Comparison of ENCODE assay signal across 8 cellular contexts in genomic region chr10:84076540-84077195, GRCh38.
DNase-seq lines count a peak whose midpoint lies in the region; ATAC-seq, FAIRE-seq and TF ChIP-seq lines count a peak whose summit lies in the region.

No MANE protein-coding gene starts in this region.

- no peaks in the 10 kb centered on the region for H3K36me3 Mint-ChIP-seq in glutamatergic neuron (ENCODE audit: unreplicated experiment)

- H3K27ac ChIP-seq in A549, result no peak overlapping the region

- peak in 1 of 2 experiments; percentile 7 for DNase-seq in A549 (ENCODE audit: low read depth in 1 of 2, low spot score in 1 of 2)
- DNase-seq in GM19239 (ENCODE audit: insufficient read length, low spot score), result peak; percentile 9
- peak; percentile 4 for DNase-seq in NCI-H69 (lab: John Stamatoyannopoulos, UW)
- no peak for DNase-seq in glutamatergic neuron
- no peak for DNase-seq in NK-92 treated with Interleukin-12 subunit alpha and Interleukin-12 subunit beta, amount 100 ng/mL, for 24 hours (lab: John Stamatoyannopoulos, UW)
- no peak for DNase-seq in GOT3 (lab: John Stamatoyannopoulos, UW)

- no peaks in the 10 kb centered on the region for H3K9me3 Mint-ChIP-seq in glutamatergic neuron (ENCODE audit: unreplicated experiment)

- no peak for TF ChIP-seq RAD21 in A549 (conservative IDR thresholded peaks at IDR 0.05 in 1 of 2, IDR thresholded peaks at IDR 0.05 in 1 of 2)

- H3K9me3 ChIP-seq in A549, result no peaks in the 10 kb centered on the region

- no peak overlapping the region for H3K4me2 ChIP-seq in A549

- no peak overlapping the region for H3K4me3 Mint-ChIP-seq in glutamatergic neuron (ENCODE audit: unreplicated experiment)

- CTCF ChIA-PET in A549 (lab: Yijun Ruan, JAX), result interaction anchor here (1.7 kb wide), 1 partner anchor 15 kb away, joined by 6 read pairs; no protein-coding TSS in a partner anchor

- TF ChIP-seq EP300 in A549 (IDR thresholded peaks at IDR 0.05), result no peak

- WGBS in A549 (ENCODE audit: missing lambda C conversion rate), result 23% methylated on average over 4 of the region's 4 CpGs

- H3K4me1 Mint-ChIP-seq in glutamatergic neuron (ENCODE audit: low read depth, unreplicated experiment), result no peaks in the 10 kb centered on the region

- ATAC-seq in A549, result peak; percentile 56 to 78; a peak in 4 of 6 replicates
- ATAC-seq in GM18870 (IDR thresholded peaks at IDR 0.05; ENCODE audit: unreplicated experiment), result no peak
- no peak for ATAC-seq in GM19397 (IDR thresholded peaks at IDR 0.05; ENCODE audit: unreplicated experiment)

- H3K4me3 ChIP-seq in A549, result no peak overlapping the region

- H3K27me3 Mint-ChIP-seq in glutamatergic neuron (ENCODE audit: unreplicated experiment), result peaks cover 1% of the 10 kb centered on the region

- H3K27ac Mint-ChIP-seq in glutamatergic neuron (ENCODE audit: unreplicated experiment), result no peak overlapping the region

- TF ChIP-seq CTCF in A549 (IDR thresholded peaks at IDR 0.05), result no peak
- peak; percentile 18 for TF ChIP-seq CTCF in glutamatergic neuron (IDR thresholded peaks at IDR 0.05; ENCODE audit: partially characterized antibody, unreplicated experiment)

- no peak for FAIRE-seq in A549 (lab: Jason Lieb, UNC)
- no peak for FAIRE-seq in GM19239 (lab: Jason Lieb, UNC)

- TF ChIP-seq POLR2A in A549 (IDR thresholded peaks at IDR 0.05; ENCODE audit: low read length), result no peak

- POLR2A ChIA-PET in A549 (lab: Yijun Ruan, JAX), result no interaction called here

- no peaks in the 10 kb centered on the region for H3K4me1 ChIP-seq in A549

TF ChIP-seq in A549, 52 proteins besides CTCF, POLR2A, EP300 and RAD21:
- no peak for TF ChIP-seq HOXB13 (CRISPR knock-in tag; IDR thresholded peaks at IDR 0.05; ENCODE audit: low read depth)
- no peak for TF ChIP-seq E2F6 (IDR thresholded peaks at IDR 0.05; ENCODE audit: borderline replicate concordance, low read depth)
- TF ChIP-seq FOSL2 (IDR thresholded peaks at IDR 0.05), result no peak
- no peak for TF ChIP-seq FOSL2 (CRISPR knock-in tag; IDR thresholded peaks at IDR 0.05)
- TF ChIP-seq, protein P1, sequence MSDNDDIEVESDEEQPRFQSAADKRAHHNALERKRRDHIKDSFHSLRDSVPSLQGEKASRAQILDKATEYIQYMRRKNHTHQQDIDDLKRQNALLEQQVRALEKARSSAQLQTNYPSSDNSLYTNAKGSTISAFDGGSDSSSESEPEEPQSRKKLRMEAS (IDR thresholded peaks at IDR 0.05), result no peak
- no peak for TF ChIP-seq ZC3H11A (IDR thresholded peaks at IDR 0.05)
- TF ChIP-seq, protein P2, sequence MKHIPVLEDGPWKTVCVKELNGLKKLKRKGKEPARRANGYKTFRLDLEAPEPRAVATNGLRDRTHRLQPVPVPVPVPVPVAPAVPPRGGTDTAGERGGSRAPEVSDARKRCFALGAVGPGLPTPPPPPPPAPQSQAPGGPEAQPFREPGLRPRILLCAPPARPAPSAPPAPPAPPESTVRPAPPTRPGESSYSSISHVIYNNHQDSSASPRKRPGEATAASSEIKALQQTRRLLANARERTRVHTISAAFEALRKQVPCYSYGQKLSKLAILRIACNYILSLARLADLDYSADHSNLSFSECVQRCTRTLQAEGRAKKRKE (CRISPR knock-in tag; IDR thresholded peaks at IDR 0.05; ENCODE audit: low read depth), result no peak
- TF ChIP-seq MAZ (IDR thresholded peaks at IDR 0.05; ENCODE audit: borderline replicate concordance, low read depth, low read length), result no peak
- TF ChIP-seq RFX5 (IDR thresholded peaks at IDR 0.05), result no peak
- TF ChIP-seq TP53 (CRISPR knock-in tag; IDR thresholded peaks at IDR 0.05), result no peak
- no peak for TF ChIP-seq CBX8 (IDR thresholded peaks at IDR 0.05)

Comparison
In these comparisons a context has a peak if more than half of its experiments do, and no peak if none do; other contexts are left out.
1. ATAC-seq: peak in A549 (2 of 2); none in GM18870 (single experiment) and GM19397 (single experiment).
2. DNase-seq: peak in GM19239 (single experiment) and NCI-H69 (single experiment); none in glutamatergic neuron (single experiment), NK-92 treated with Interleukin-12 subunit alpha and Interleukin-12 subunit beta, amount 100 ng/mL, for 24 hours (single experiment) and GOT3 (single experiment).